In genomic region chr7:2613113-2613925, GRCh38 we compare ENCODE assay signal across 12 cellular contexts. TPM values are rescaled to one million over a fixed set of nuclear protein-coding genes. Genes with fewer than 3 reads are reported as not detected.
DNase-seq lines count a peak whose midpoint lies in the region; TF ChIP-seq lines count a peak whose summit lies in the region.
"Had no signal": no experiment of that assay in that cellular context is flagged by ENCODE, and none has a peak within 500 bp of the region (broad histone marks: within the 10 kb centered on the region; RNA-seq: fewer than 3 reads in every experiment).

No MANE protein-coding gene starts in this region.

- H3K4me1 ChIP-seq in BE2C (peaks cover 35% of the 10 kb centered on the region), sigmoid colon (peaks cover 0 to 36% (median 34%) of the 10 kb centered on the region in 4 donors)

- WGBS in sigmoid colon, 2 donors = 87 to 93% methylated on average over 19 of the region's 19 CpGs

- no peak for TF ChIP-seq EP300 in sigmoid colon (IDR thresholded peaks at IDR 0.05)

- H3K9me3 ChIP-seq in BE2C (no peaks in the 10 kb centered on the region), sigmoid colon (no peaks in the 10 kb centered on the region)
- H3K9me3 ChIP-seq: transverse colon had no signal

- TF ChIP-seq CTCF in BE2C (IDR thresholded peaks at IDR 0.05; ENCODE audit: low read depth, low read length) (no peak), brain (conservative IDR thresholded peaks at IDR 0.05) (no peak), neural crest cell (conservative IDR thresholded peaks at IDR 0.05) (no peak), sigmoid colon (IDR thresholded peaks at IDR 0.05) (no peak)

- H3K4me3 ChIP-seq in BE2C (ENCODE audit: low read depth, low read length) = peak overlapping the region; percentile 1; the same call in 1 of the 2 replicates
- no peak overlapping the region for H3K4me3 ChIP-seq in sigmoid colon
- H3K4me3 ChIP-seq: transverse colon had no signal

- intact Hi-C loops in sigmoid colon (cut with DNase I) = no loop called here

- no peaks in the 10 kb centered on the region for H3K9me3 Mint-ChIP-seq in brain
- H3K9me3 Mint-ChIP-seq in neural crest cell = no peaks in the 10 kb centered on the region
- H3K9me3 Mint-ChIP-seq: activated naive CD4-positive, alpha-beta T cell treated with anti-CD3 and anti-CD28 coated beads, Interleukin-2, amount 50 U/mL, for 24 hours had no signal

- peak overlapping the region in 2 of 4 donors; percentile 60 to 65 for H3K27ac ChIP-seq in sigmoid colon
- H3K27ac ChIP-seq: C4-2B, transverse colon had no signal

- DNase-seq in BE2C = no peak
- peak; percentile 35 for DNase-seq in NCI-H1694 (lab: John Stamatoyannopoulos, UW)
- no peak for DNase-seq in neural crest cell (ENCODE audit: low read depth, low spot score)
- DNase-seq in sigmoid colon = no peak
- DNase-seq in NCI-H2227 (lab: John Stamatoyannopoulos, UW; ENCODE audit: unreplicated experiment) = no peak
- no peak for DNase-seq in islet precursor cell
- no peak for DNase-seq in Ammon's horn (ENCODE audit: low spot score)
- DNase-seq: effector CD4-positive, alpha-beta T cell had no signal

- no peaks in the 10 kb centered on the region for H3K27me3 Mint-ChIP-seq in brain
- peaks cover 2% of the 10 kb centered on the region for H3K27me3 Mint-ChIP-seq in neural crest cell (ENCODE audit: low read depth)
- H3K27me3 Mint-ChIP-seq: activated naive CD4-positive, alpha-beta T cell treated with anti-CD3 and anti-CD28 coated beads, Interleukin-2, amount 50 U/mL, for 24 hours had no signal

- H3K27ac Mint-ChIP-seq in brain = peak overlapping the region; percentile 94 to 97 (median 96)
- H3K27ac Mint-ChIP-seq in neural crest cell (ENCODE audit: unreplicated experiment) = peak overlapping the region; percentile 37
- H3K27ac Mint-ChIP-seq: activated naive CD4-positive, alpha-beta T cell treated with anti-CD3 and anti-CD28 coated beads, Interleukin-2, amount 50 U/mL, for 24 hours had no signal

- H3K36me3 ChIP-seq in BE2C = no peaks in the 10 kb centered on the region
- peaks cover 0 to 6% (median 0%) of the 10 kb centered on the region in 4 donors for H3K36me3 ChIP-seq in sigmoid colon
- H3K36me3 ChIP-seq: transverse colon had no signal

- TF ChIP-seq POLR2A in sigmoid colon (IDR thresholded peaks at IDR 0.05) = no peak

- H3K4me3 Mint-ChIP-seq in brain (peak overlapping the region in 4 of 5 experiments; percentile 21 to 74 (median 44)), neural crest cell (no peak overlapping the region)
- H3K4me3 Mint-ChIP-seq: activated naive CD4-positive, alpha-beta T cell treated with anti-CD3 and anti-CD28 coated beads, Interleukin-2, amount 50 U/mL, for 24 hours had no signal

- H3K4me1 Mint-ChIP-seq in brain (peaks cover 86% of the 10 kb centered on the region), neural crest cell (peaks cover 70% of the 10 kb centered on the region)

- H3K36me3 Mint-ChIP-seq in brain = no peaks in the 10 kb centered on the region
- H3K36me3 Mint-ChIP-seq in neural crest cell (ENCODE audit: low read depth) = no peaks in the 10 kb centered on the region
- H3K36me3 Mint-ChIP-seq: activated naive CD4-positive, alpha-beta T cell treated with anti-CD3 and anti-CD28 coated beads, Interleukin-2, amount 50 U/mL, for 24 hours had no signal

- H3K27me3 ChIP-seq in BE2C (no peaks in the 10 kb centered on the region), sigmoid colon (no peaks in the 10 kb centered on the region)
- H3K27me3 ChIP-seq: transverse colon had no signal

RNA-seq across cellular contexts. Expression of gene TTYH3, which starts 18.5 kb away (rescaled TPM):
- 127 TPM for polyA plus RNA-seq in BE2C (2012; ENCODE audit: insufficient read depth, insufficient read length, low read depth)
- 48.7 TPM for polyA plus RNA-seq in brain (ENCODE audit: insufficient read depth, low read depth, low replicate concordance)
- 225 and 237 TPM in 2 replicates for total RNA-seq in neural crest cell
- total RNA-seq in sigmoid colon = 10 to 100 TPM; 10.2 to 19.4 (median 13.0) TPM
- polyA plus RNA-seq in sigmoid colon = 10 to 100 TPM in 2 of 3 donors, 1 to 10 TPM in 1; 5.4 to 41.7 (median 21.3) TPM

RNA-seq across cellular contexts. Expression of gene IQCE, which starts 54.5 kb away (rescaled TPM):
- polyA plus RNA-seq in BE2C (2012; ENCODE audit: insufficient read depth, insufficient read length, low read depth) = 4.5 TPM
- polyA plus RNA-seq in brain (ENCODE audit: insufficient read depth, low read depth, low replicate concordance) (18.0 TPM), sigmoid colon (10 to 100 TPM in 1 of 3 donors, 1 to 10 TPM in 2; 8.1 to 19.6 (median 9.6) TPM)
- total RNA-seq in neural crest cell (18.4 and 22.4 TPM in 2 replicates), sigmoid colon (10 to 100 TPM in 2 of 4 donors, 1 to 10 TPM in 2; 6.4 to 22.4 (median 11.8) TPM)

RNA-seq across cellular contexts. Expression of gene BRAT1, which starts 58.0 kb away (rescaled TPM):
- polyA plus RNA-seq in BE2C (2012; ENCODE audit: insufficient read depth, insufficient read length, low read depth) = 77.4 TPM
- polyA plus RNA-seq in brain (ENCODE audit: insufficient read depth, low read depth, low replicate concordance) (49.3 TPM), sigmoid colon (10 to 100 TPM in 2 of 3 donors, 1 to 10 TPM in 1; 9.6 to 25.9 (median 11.3) TPM)
- total RNA-seq in neural crest cell (47.3 and 52.7 TPM in 2 replicates), sigmoid colon (10 to 100 TPM; 17.8 to 24.6 (median 22.1) TPM)

Comparison
In these comparisons a context has a peak if more than half of its experiments do, and no peak if none do; other contexts are left out.
1. RNA of gene TTYH3, which starts 18.5 kb away (total RNA-seq): 225 to 237 TPM in neural crest cell; 10.2 to 19.4 TPM in sigmoid colon; every median in the first group is over 10 times any median in the second.